Comparison of ENCODE assay signal across 1 cellular context in genomic region chr3:196637941-196638340, GRCh38. TPM values are rescaled to one million over a fixed set of nuclear protein-coding genes. Genes with fewer than 3 reads are reported as not detected.
"Had no signal": no experiment of that assay in that cellular context is flagged by ENCODE, and none has a peak within 500 bp of the region (broad histone marks: within the 10 kb centered on the region; RNA-seq: fewer than 3 reads in every experiment).

No MANE protein-coding gene starts in this region.

RNA-seq across cellular contexts. Expression of gene NRROS, which starts 1.6 kb away (rescaled TPM):
- polyA plus RNA-seq: cardiac muscle cell had no signal
